Comparison of ENCODE assay signal across 12 cellular contexts in the genomic region with DNA sequence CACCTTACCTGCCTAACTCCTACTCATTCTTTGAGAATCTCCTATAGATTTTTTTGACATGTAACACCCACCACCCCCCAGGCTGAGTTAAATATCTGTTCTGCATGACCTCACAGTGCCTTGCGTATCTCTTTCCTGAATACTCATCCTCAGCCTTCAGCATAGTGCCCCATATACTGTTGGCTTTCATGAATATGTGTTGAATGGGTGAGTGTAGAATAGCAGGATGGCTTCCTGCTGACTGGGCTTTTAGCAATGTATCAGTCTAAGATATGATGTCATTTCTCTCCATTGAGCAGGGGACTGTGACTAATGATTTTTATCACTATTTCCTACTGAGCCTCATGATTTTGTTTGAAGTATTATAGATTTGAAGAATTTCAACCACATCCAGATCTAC.
DNase-seq lines count a peak whose midpoint lies in the region; ATAC-seq, FAIRE-seq and TF ChIP-seq lines count a peak whose summit lies in the region.
"Had no signal": no experiment of that assay in that cellular context is flagged by ENCODE, and none has a peak within 500 bp of the region (broad histone marks: within the 10 kb centered on the region; RNA-seq: fewer than 3 reads in every experiment).

No MANE protein-coding gene starts in this region.

- DNase-seq in AG10803 (ENCODE audit: low read depth) (peak; percentile 55), M059J (ENCODE audit: low read depth) (peak; percentile 77), cardiac fibroblast (ENCODE audit: low read depth in 2 of 2) (peak; percentile 47 to 88), HepG2 (ENCODE audit: low spot score) (no peak), COLO668 (lab: John Stamatoyannopoulos, UW; ENCODE audit: unreplicated experiment) (no peak), dorsolateral prefrontal cortex (no peak), left ventricle myocardium inferior (no peak), DMS 273 (lab: John Stamatoyannopoulos, UW; ENCODE audit: unreplicated experiment) (no peak)
- DNase-seq: CD4-positive, alpha-beta memory T cell; H9; NCI-H2171 treated with DMSO at 0.1 percent for 48 hours had no signal

- CTCF ChIA-PET in HepG2 (lab: Yijun Ruan, JAX; ENCODE audit: low intra/inter-chr PET ratio, low total read pairs): no interaction called here

- H3K9ac ChIP-seq in HepG2 (ENCODE audit: insufficient read depth, low read depth, low read length): no peak overlapping the region

- H3K36me3 ChIP-seq in HepG2 (replicated peaks in 1 of 2; ENCODE audit: control insufficient read depth in 1 of 2, insufficient read depth in 2 of 2, low read length in 2 of 2) (no peaks in the 10 kb centered on the region), left ventricle myocardium inferior (no peaks in the 10 kb centered on the region)
- H3K36me3 ChIP-seq: uterus had no signal

- no peaks in the 10 kb centered on the region for H4K20me1 ChIP-seq in HepG2 (ENCODE audit: insufficient read depth, low read length)

- H3K27ac ChIP-seq in HepG2 (ENCODE audit: extremely low read length, insufficient read depth, low read length) (no peak overlapping the region), dorsolateral prefrontal cortex (no peak overlapping the region), left ventricle myocardium inferior (replicated peaks) (no peak overlapping the region)

- H3K4me2 ChIP-seq in HepG2 (ENCODE audit: low read depth, low read length): no peak overlapping the region

- WGBS in HepG2 (ENCODE audit: low lambda C conversion rate): 97% methylated on average over 1 of the region's 1 CpG

- H3K4me1 ChIP-seq in HepG2 (ENCODE audit: insufficient read depth, low read length): no peaks in the 10 kb centered on the region
- peaks cover 7% of the 10 kb centered on the region for H3K4me1 ChIP-seq in left ventricle myocardium inferior
- H3K4me1 ChIP-seq: uterus had no signal

- no peaks in the 10 kb centered on the region for H3K79me2 ChIP-seq in HepG2 (ENCODE audit: insufficient read depth, low read length)

- H3K9me3 ChIP-seq in HepG2 (ENCODE audit: low read length) (no peaks in the 10 kb centered on the region), left ventricle myocardium inferior (replicated peaks) (no peaks in the 10 kb centered on the region)
- H3K9me3 ChIP-seq: uterus had no signal

- ATAC-seq in HepG2: no peak

- TF ChIP-seq EP300 in HepG2 (IDR thresholded peaks at IDR 0.05; ENCODE audit: low read depth in 2 of 2, low read length in 2 of 2) (no peak), HepG2 (CRISPR knock-in tag; IDR thresholded peaks at IDR 0.05; ENCODE audit: borderline replicate concordance) (no peak)

- TF ChIP-seq CTCF in AG10803 (conservative IDR thresholded peaks at IDR 0.05; ENCODE audit: low read length) (no peak), cardiac fibroblast (IDR thresholded peaks at IDR 0.05; ENCODE audit: low read depth, low read length) (no peak), HepG2 (CRISPR knock-in tag; IDR thresholded peaks at IDR 0.05) (no peak), dorsolateral prefrontal cortex (IDR thresholded peaks at IDR 0.05 in 54 of 56, conservative IDR thresholded peaks at IDR 0.05 in 2 of 56; ENCODE audit: low read depth in 1 of 56, partially characterized antibody in 56 of 56) (no peak), left ventricle myocardium inferior (IDR thresholded peaks at IDR 0.05; ENCODE audit: borderline replicate concordance) (no peak)

- in situ Hi-C loops in HepG2 (cut with HindIII; ENCODE audit: extremely low pct_ligation_motif_present, low pct_unique_long_range_greater_than_20kb): no loop called here

- TF ChIP-seq POLR2A in HepG2 (IDR thresholded peaks at IDR 0.05; ENCODE audit: insufficient read depth in 1 of 2, low read depth in 2 of 2, low read length in 2 of 2): no peak

- no TSS peak for BruUV-seq in HepG2 (replicated peaks; lab: Mats Ljungman, UMichigan)

- TF ChIP-seq RAD21 in HepG2 (CRISPR knock-in tag; IDR thresholded peaks at IDR 0.05): no peak

- intact Hi-C loops in HepG2 (cut with micrococcal nuclease; ENCODE audit: unreplicated experiment) (no loop called here), dorsolateral prefrontal cortex (cut with DNase I) (no loop called here), left ventricle myocardium inferior (cut with micrococcal nuclease) (no loop called here)

- POLR2A ChIA-PET in HepG2 (lab: Yijun Ruan, JAX): no interaction called here

- no peaks in the 10 kb centered on the region for H3K27me3 ChIP-seq in HepG2 (ENCODE audit: control insufficient read depth in 1 of 2, insufficient read depth in 2 of 2, low read length in 2 of 2)
- peaks cover 0 to 14% (median 0%) of the 10 kb centered on the region in 45 donors for H3K27me3 ChIP-seq in dorsolateral prefrontal cortex
- no peaks in the 10 kb centered on the region for H3K27me3 ChIP-seq in left ventricle myocardium inferior (ENCODE audit: low read depth)
- H3K27me3 ChIP-seq: uterus had no signal

- FAIRE-seq in HepG2 (lab: Jason Lieb, UNC): no peak

- H3K4me3 ChIP-seq in AG10803 (ENCODE audit: low read length) (no peak overlapping the region), cardiac fibroblast (replicated peaks in 1 of 2; ENCODE audit: low read depth in 2 of 2, low read length in 2 of 2) (no peak overlapping the region), HepG2 (replicated peaks in 1 of 3; ENCODE audit: insufficient read depth in 1 of 3, low read depth in 2 of 3, low read length in 3 of 3) (no peak overlapping the region), dorsolateral prefrontal cortex (no peak overlapping the region), left ventricle myocardium inferior (no peak overlapping the region)
- H3K4me3 ChIP-seq: uterus had no signal

- no peak overlapping the region for H2AFZ ChIP-seq in HepG2 (ENCODE audit: low read length)

TF ChIP-seq in HepG2, 621 proteins besides CTCF, POLR2A, EP300 and RAD21:
- TF ChIP-seq ZNF746 (CRISPR knock-in tag; IDR thresholded peaks at IDR 0.05) (no peak), GPN1 (CRISPR knock-in tag; IDR thresholded peaks at IDR 0.05; ENCODE audit: borderline replicate concordance) (no peak), ZFYVE20 (CRISPR knock-in tag; IDR thresholded peaks at IDR 0.05; ENCODE audit: borderline replicate concordance, low read depth) (no peak), ISL2 (CRISPR knock-in tag; IDR thresholded peaks at IDR 0.05) (no peak), ZNF883 (CRISPR knock-in tag; IDR thresholded peaks at IDR 0.05; ENCODE audit: not compliant biosample characterization) (no peak), PLRG1 (conservative IDR thresholded peaks at IDR 0.05) (no peak), MAF1 (CRISPR knock-in tag; IDR thresholded peaks at IDR 0.05; ENCODE audit: borderline replicate concordance) (no peak), ZNF337 (CRISPR knock-in tag; IDR thresholded peaks at IDR 0.05; ENCODE audit: borderline replicate concordance, low read depth) (no peak), ZFP90 (CRISPR knock-in tag; IDR thresholded peaks at IDR 0.05; ENCODE audit: borderline replicate concordance) (no peak), ATF7 (IDR thresholded peaks at IDR 0.05) (peak; percentile 45; the same call in 1 of the 2 replicates), ATF7 (CRISPR knock-in tag; IDR thresholded peaks at IDR 0.05) (no peak), MAFF (IDR thresholded peaks at IDR 0.05; ENCODE audit: low read depth, low read length) (0 out of 2 replicates have a peak, but pooled peaks have one; percentile 2), IRF2 (CRISPR knock-in tag; IDR thresholded peaks at IDR 0.05) (no peak), KMT2B (CRISPR knock-in tag; IDR thresholded peaks at IDR 0.05) (no peak)
- TF ChIP-seq, protein P1, sequence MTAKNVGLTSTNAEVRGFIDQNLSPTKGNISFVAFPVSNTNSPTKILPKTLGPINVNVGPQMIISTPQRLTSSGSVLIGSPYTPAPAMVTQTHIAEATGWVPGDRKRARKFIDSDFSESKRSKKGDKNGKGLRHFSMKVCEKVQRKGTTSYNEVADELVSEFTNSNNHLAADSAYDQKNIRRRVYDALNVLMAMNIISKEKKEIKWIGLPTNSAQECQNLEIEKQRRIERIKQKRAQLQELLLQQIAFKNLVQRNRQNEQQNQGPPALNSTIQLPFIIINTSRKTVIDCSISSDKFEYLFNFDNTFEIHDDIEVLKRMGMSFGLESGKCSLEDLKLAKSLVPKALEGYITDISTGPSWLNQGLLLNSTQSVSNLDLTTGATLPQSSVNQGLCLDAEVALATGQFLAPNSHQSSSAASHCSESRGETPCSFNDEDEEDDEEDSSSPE (CRISPR knock-in tag; IDR thresholded peaks at IDR 0.05): no peak
- TF ChIP-seq, protein P2, sequence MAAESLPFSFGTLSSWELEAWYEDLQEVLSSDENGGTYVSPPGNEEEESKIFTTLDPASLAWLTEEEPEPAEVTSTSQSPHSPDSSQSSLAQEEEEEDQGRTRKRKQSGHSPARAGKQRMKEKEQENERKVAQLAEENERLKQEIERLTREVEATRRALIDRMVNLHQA (CRISPR knock-in tag; IDR thresholded peaks at IDR 0.05): no peak

Comparison
In these comparisons a context has a peak if more than half of its experiments do, and no peak if none do; other contexts are left out.
1. DNase-seq: peak in AG10803 (single experiment), M059J (single experiment) and cardiac fibroblast (2 of 2); none in HepG2 (single experiment), COLO668 (single experiment), dorsolateral prefrontal cortex (0 of 10), left ventricle myocardium inferior (single experiment) and DMS 273 (single experiment).